ENCODE assay signal across 8 cellular contexts in genomic region chr11:95066721-95067041, GRCh38. TPM values are rescaled to one million over a fixed set of nuclear protein-coding genes. Genes with fewer than 3 reads are reported as not detected.
DNase-seq lines count a peak whose midpoint lies in the region; ATAC-seq and TF ChIP-seq lines count a peak whose summit lies in the region.

Gene SRSF8 (plus strand): TSS chr11:95066919. CDS start chr11:95067227, 308 bp downstream.

- no peak for DNase-seq in activated naive CD8-positive, alpha-beta T cell treated with anti-CD3 and anti-CD28 coated beads, Interleukin-2, amount 50 U/mL, for 24 hours
- no peak for DNase-seq in spleen
- DNase-seq in AG08395 (ENCODE audit: low spot score): no peak
- no peak for DNase-seq in HEK293T (ENCODE audit: extremely low spot score)

- no peak for TF ChIP-seq POLR2A in spleen (IDR thresholded peaks at IDR 0.05)

- peak within 1 kb of the TSS; percentile 81 for H3K4me3 ChIP-seq in GM08714 (ENCODE audit: low read length)
- peak within 1 kb of the TSS; percentile 83 for H3K4me3 ChIP-seq in iPS-11a (ENCODE audit: low read depth, low read length)
- peak within 1 kb of the TSS; percentile 63 to 84 (median 70) for H3K4me3 ChIP-seq in spleen

- intact Hi-C loops in spleen (cut with DNase I; ENCODE audit: low total_unique reads): loop anchor here (10.0 kb wide), 1 partner anchor 92 kb away; the partner anchor contains the start of genes CWC15 and KDM4D

- no peaks in the 10 kb centered on the region for H3K9me3 ChIP-seq in spleen

- CTCF ChIA-PET in HEK293T (lab: Yijun Ruan, JAX): interaction anchor here (0.8 to 1.3 kb wide), 7 partner anchors 10 to 90 kb away, joined by 3 to 6 read pairs (median 3); no protein-coding TSS in a partner anchor

- H3K36me3 Mint-ChIP-seq in IgD-negative memory B cell: peaks cover 1% of the 10 kb centered on the region
- peaks cover 18% of the 10 kb centered on the region for H3K36me3 Mint-ChIP-seq in activated naive CD8-positive, alpha-beta T cell treated with anti-CD3 and anti-CD28 coated beads, Interleukin-2, amount 50 U/mL, for 24 hours (ENCODE audit: low read depth)

- H3K27ac ChIP-seq in spleen: peak within 1 kb of the TSS; percentile 97 to 99 (median 98)

- peaks cover 0 to 5% (median 0%) of the 10 kb centered on the region in 6 donors for H3K36me3 ChIP-seq in spleen

- peaks cover 1% of the 10 kb centered on the region for H3K27me3 Mint-ChIP-seq in IgD-negative memory B cell
- no peaks in the 10 kb centered on the region for H3K27me3 Mint-ChIP-seq in activated naive CD8-positive, alpha-beta T cell treated with anti-CD3 and anti-CD28 coated beads, Interleukin-2, amount 50 U/mL, for 24 hours

- peak within 1 kb of the TSS; percentile 100 for H3K4me3 Mint-ChIP-seq in IgD-negative memory B cell
- H3K4me3 Mint-ChIP-seq in activated naive CD8-positive, alpha-beta T cell treated with anti-CD3 and anti-CD28 coated beads, Interleukin-2, amount 50 U/mL, for 24 hours: peak within 1 kb of the TSS; percentile 97

- H3K9me3 Mint-ChIP-seq in IgD-negative memory B cell: no peaks in the 10 kb centered on the region
- no peaks in the 10 kb centered on the region for H3K9me3 Mint-ChIP-seq in activated naive CD8-positive, alpha-beta T cell treated with anti-CD3 and anti-CD28 coated beads, Interleukin-2, amount 50 U/mL, for 24 hours

- no peak for TF ChIP-seq CTCF in spleen (IDR thresholded peaks at IDR 0.05 in 8 of 11, conservative IDR thresholded peaks at IDR 0.05 in 3 of 11)

- H3K4me1 ChIP-seq in spleen: peaks cover 14 to 48% (median 35%) of the 10 kb centered on the region in 6 donors

- ATAC-seq in GM21576 (IDR thresholded peaks at IDR 0.05; ENCODE audit: unreplicated experiment): peak; percentile 32
- ATAC-seq in activated naive CD8-positive, alpha-beta T cell treated with anti-CD3 and anti-CD28 coated beads, Interleukin-2, amount 50 U/mL, for 24 hours: peak; percentile 26

- POLR2A ChIA-PET in HEK293T (lab: Yijun Ruan, JAX): interaction anchor here (0.6 to 4.4 kb wide), 22 partner anchors 10 to 724 kb away, joined by 3 to 35 read pairs (median 7); partner anchors contain the start of genes CEP57, CWC15, ENDOD1 and FAM76B

- 0 to 1% (median 0%) methylated on average over 4 of the region's 4 CpGs for WGBS in spleen, 5 donors

- H3K27ac Mint-ChIP-seq in IgD-negative memory B cell: peak within 1 kb of the TSS; percentile 88 to 99 (median 94)
- H3K27ac Mint-ChIP-seq in activated naive CD8-positive, alpha-beta T cell treated with anti-CD3 and anti-CD28 coated beads, Interleukin-2, amount 50 U/mL, for 24 hours: peak within 1 kb of the TSS; percentile 96

- peaks cover 19 to 22% (median 21%) of the 10 kb centered on the region in 3 donors for H3K4me1 Mint-ChIP-seq in IgD-negative memory B cell
- peaks cover 23% of the 10 kb centered on the region for H3K4me1 Mint-ChIP-seq in activated naive CD8-positive, alpha-beta T cell treated with anti-CD3 and anti-CD28 coated beads, Interleukin-2, amount 50 U/mL, for 24 hours

- no peaks in the 10 kb centered on the region for H3K27me3 ChIP-seq in spleen (replicated peaks in 1 of 7)

TF ChIP-seq in HEK293T, 16 proteins besides CTCF, POLR2A, EP300 and RAD21:
- TF ChIP-seq HDGF (IDR thresholded peaks at IDR 0.05; ENCODE audit: borderline replicate concordance) (no peak), SUZ12 (IDR thresholded peaks at IDR 0.05) (no peak), FOXM1 (IDR thresholded peaks at IDR 0.05; ENCODE audit: borderline replicate concordance) (no peak), BHLHE40 (IDR thresholded peaks at IDR 0.05; ENCODE audit: borderline replicate concordance) (no peak), L3MBTL2 (conservative IDR thresholded peaks at IDR 0.05) (no peak), PKNOX1 (IDR thresholded peaks at IDR 0.05) (no peak), ARNT (IDR thresholded peaks at IDR 0.05) (no peak), LEF1 (IDR thresholded peaks at IDR 0.05; ENCODE audit: borderline replicate concordance) (no peak), FOXA1 (IDR thresholded peaks at IDR 0.05) (no peak), CTBP1 (IDR thresholded peaks at IDR 0.05; ENCODE audit: borderline replicate concordance) (no peak)

RNA-seq across cellular contexts. Expression of gene SRSF8, which starts in this region (rescaled TPM):
- 74.4 TPM for polyA plus RNA-seq in IgD-negative memory B cell
- 10 to 100 TPM; 38.1 to 63.9 (median 55.7) TPM for total RNA-seq in spleen
- 10 to 100 TPM; 59.6 to 63.3 (median 62.6) TPM for polyA plus RNA-seq in spleen
